12 cellular contexts compared by ENCODE assay signal in the genomic region with DNA sequence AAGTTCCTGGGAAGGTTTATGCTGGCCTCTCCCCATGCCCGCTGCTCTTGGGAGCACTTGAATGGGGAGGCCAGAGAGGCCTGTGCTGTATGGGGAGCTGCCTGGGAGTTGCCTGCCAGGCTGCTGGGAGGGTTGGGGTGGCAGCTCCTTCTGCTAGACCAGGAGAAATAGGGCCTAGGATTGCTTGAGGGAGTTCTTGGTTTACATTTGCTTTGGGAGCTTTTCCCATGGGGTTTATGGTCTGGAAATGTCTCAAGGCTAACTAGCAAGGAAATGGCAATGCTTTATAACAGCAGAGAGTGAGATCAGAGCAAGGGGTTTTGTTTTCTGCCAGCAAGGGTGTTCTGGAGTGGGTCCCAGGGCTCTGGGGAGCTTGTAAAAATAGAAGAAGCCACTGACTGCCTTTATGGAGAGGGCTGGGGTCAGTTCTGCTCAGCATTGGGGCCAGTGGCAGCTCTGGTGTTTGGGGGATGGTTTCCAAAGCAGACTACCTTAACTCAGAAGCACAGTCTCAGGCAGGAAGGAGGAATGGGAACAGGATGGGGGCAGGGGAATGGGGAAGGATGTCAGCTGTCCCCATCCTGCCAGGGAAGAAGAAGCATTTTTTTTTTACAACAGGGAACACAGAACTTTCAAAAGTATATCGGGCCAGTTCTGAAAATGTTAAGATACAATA. TPM values are rescaled to one million over a fixed set of nuclear protein-coding genes. Genes with fewer than 3 reads are reported as not detected.
A peak's percentile ranks its signal among the peaks of the same experiment; 100 is the strongest.
DNase-seq lines count a peak whose midpoint lies in the region; ATAC-seq, FAIRE-seq and TF ChIP-seq lines count a peak whose summit lies in the region.
"Had no signal": no experiment of that assay in that cellular context is flagged by ENCODE, and none has a peak within 500 bp of the region (broad histone marks: within the 10 kb centered on the region; RNA-seq: fewer than 3 reads in every experiment).

No MANE protein-coding gene starts in this region.

- H3K9me1 ChIP-seq in endothelial cell of umbilical vein (replicated peaks; ENCODE audit: control insufficient read depth, extremely low read depth, insufficient read depth, low read length), result no peaks in the 10 kb centered on the region

- FAIRE-seq in endothelial cell of umbilical vein (lab: Jason Lieb, UNC) (no peak), urothelium cell line (lab: Jason Lieb, UNC) (no peak)

- H3K79me2 ChIP-seq in endothelial cell of umbilical vein (ENCODE audit: control insufficient read depth, insufficient read depth, low read length), result no peaks in the 10 kb centered on the region

- TF ChIP-seq POLR2A in endothelial cell of umbilical vein (IDR thresholded peaks at IDR 0.05; ENCODE audit: low read depth, low read length), result no peak

- H3K27me3 ChIP-seq in endothelial cell of umbilical vein (ENCODE audit: control insufficient read depth in 2 of 2, insufficient read depth in 2 of 2, low read length in 2 of 2) (no peaks in the 10 kb centered on the region), mucosa of rectum (ENCODE audit: control insufficient read depth in 2 of 2, insufficient read depth in 2 of 2, low read length in 2 of 2) (no peaks in the 10 kb centered on the region), thoracic aorta (replicated peaks; ENCODE audit: insufficient read depth) (no peaks in the 10 kb centered on the region)

- no peak overlapping the region for H3K4me3 ChIP-seq in endothelial cell of umbilical vein (replicated peaks in 1 of 3; ENCODE audit: insufficient read depth in 1 of 3, low read depth in 1 of 3, low read length in 3 of 3)
- no peak overlapping the region for H3K4me3 ChIP-seq in mucosa of rectum (ENCODE audit: low read length in 2 of 2)
- no peak overlapping the region for H3K4me3 ChIP-seq in thoracic aorta
- H3K4me3 ChIP-seq: SK-N-MC had no signal

- no TSS peak for BruUV-seq in endothelial cell of umbilical vein (replicated peaks; lab: Mats Ljungman, UMichigan)

- peak overlapping the region; percentile 47 for H3K27ac ChIP-seq in endothelial cell of umbilical vein (ENCODE audit: insufficient read depth, low read depth, low read length)
- peak overlapping the region; percentile 56 to 69 for H3K27ac ChIP-seq in mucosa of rectum (ENCODE audit: low read depth in 2 of 2, low read length in 2 of 2)
- peak overlapping the region; percentile 76 to 80 for H3K27ac ChIP-seq in thoracic aorta
- H3K27ac ChIP-seq: SK-N-MC had no signal

- DNase-seq in RPMI7951 (ENCODE audit: low read depth) (peak; percentile 66), endothelial cell of umbilical vein (ENCODE audit: low read depth, low spot score) (peak; percentile 16), thoracic aorta (ENCODE audit: low spot score) (no peak), HT-29 (ENCODE audit: low spot score) (no peak), urothelium cell line (ENCODE audit: low spot score) (no peak)
- DNase-seq: activated CD8-positive, alpha-beta memory T cell treated with anti-CD3 and anti-CD28 coated beads, Interleukin-2, amount 50 U/mL, for 48 hours; effector CD4-positive, alpha-beta T cell; islet precursor cell; MM.1S had no signal

- POLR2A ChIA-PET in endothelial cell of umbilical vein (lab: Charles Lee), result no interaction called here

- intact Hi-C loops in endothelial cell of umbilical vein (cut with micrococcal nuclease), result loop anchor here (1.0 to 2.0 kb wide), 5 partner anchors 12 to 29 kb away; a partner anchor contains a TSS

- H3K9me3 ChIP-seq in endothelial cell of umbilical vein (replicated peaks; ENCODE audit: control insufficient read depth, insufficient read depth, low read length), result no peaks in the 10 kb centered on the region
- no peaks in the 10 kb centered on the region for H3K9me3 ChIP-seq in mucosa of rectum (ENCODE audit: control insufficient read depth in 2 of 2, low read length in 2 of 2)
- no peaks in the 10 kb centered on the region for H3K9me3 ChIP-seq in thoracic aorta

- H3K36me3 ChIP-seq in endothelial cell of umbilical vein (ENCODE audit: control insufficient read depth in 2 of 2, extremely low read depth in 1 of 2, insufficient read depth in 2 of 2, low read length in 2 of 2) (peaks cover 2 to 4% of the 10 kb centered on the region in 2 experiments), mucosa of rectum (ENCODE audit: control insufficient read depth in 2 of 2, insufficient read depth in 2 of 2, low read length in 2 of 2) (peaks cover 9 to 15% of the 10 kb centered on the region in 2 donors), thoracic aorta (no peaks in the 10 kb centered on the region)

- peak overlapping the region; percentile 3 for H3K9ac ChIP-seq in endothelial cell of umbilical vein (replicated peaks; ENCODE audit: extremely low read depth, insufficient read depth, low read length)
- H3K9ac ChIP-seq in mucosa of rectum (ENCODE audit: low read depth in 1 of 2, low read length in 2 of 2), result peak overlapping the region in 1 of 2 donors; percentile 39

- no peaks in the 10 kb centered on the region for H4K20me1 ChIP-seq in endothelial cell of umbilical vein (replicated peaks; ENCODE audit: control insufficient read depth, extremely low read depth, insufficient read depth, low read length)

- dilution Hi-C loops in endothelial cell of umbilical vein (cut with MboI; ENCODE audit: extremely low pct_ligation_motif_present, low sequenced_read_pairs), result no loop called here

- TF ChIP-seq CTCF in endothelial cell of umbilical vein (IDR thresholded peaks at IDR 0.05; ENCODE audit: extremely low read depth in 1 of 2, insufficient read depth in 1 of 2, low read depth in 1 of 2, low read length in 2 of 2) (no peak), thoracic aorta (IDR thresholded peaks at IDR 0.05) (no peak)

- no peak for ATAC-seq in thoracic aorta (ENCODE audit: insufficient number of reproducible peaks, low FRiP score, low read depth)
- no peak for ATAC-seq in HG02973 (IDR thresholded peaks at IDR 0.05; ENCODE audit: unreplicated experiment)

- H2AFZ ChIP-seq in endothelial cell of umbilical vein (ENCODE audit: low read depth, low read length), result no peak overlapping the region

- CTCF ChIA-PET in endothelial cell of umbilical vein (lab: Charles Lee), result interaction anchor here (0.8 to 2.9 kb wide), 5 partner anchors 13 to 33 kb away, joined by 4 to 11 read pairs (median 8); no protein-coding TSS in a partner anchor

- peaks cover 52% of the 10 kb centered on the region for H3K4me1 ChIP-seq in endothelial cell of umbilical vein (ENCODE audit: control insufficient read depth, extremely low read depth, insufficient read depth, low read length)
- peaks cover 15 to 30% of the 10 kb centered on the region in 2 donors for H3K4me1 ChIP-seq in mucosa of rectum (ENCODE audit: control insufficient read depth in 2 of 2, insufficient read depth in 2 of 2, low read length in 2 of 2)
- H3K4me1 ChIP-seq in thoracic aorta (ENCODE audit: control insufficient read depth in 1 of 2, low read depth in 2 of 2), result peaks cover 25 to 37% of the 10 kb centered on the region in 2 donors

- peak overlapping the region; percentile 13 for H3K4me2 ChIP-seq in endothelial cell of umbilical vein (ENCODE audit: insufficient read depth, low read length)

TF ChIP-seq in endothelial cell of umbilical vein, 7 proteins besides CTCF, POLR2A, EP300 and RAD21:
- TF ChIP-seq JUN (IDR thresholded peaks at IDR 0.05; ENCODE audit: borderline replicate concordance, insufficient read depth, insufficient read length, low read depth) (no peak), EZH2 (IDR thresholded peaks at IDR 0.05; ENCODE audit: borderline replicate concordance, low read depth, low read length, severe bottlenecking) (no peak), POLR2AphosphoS5 (IDR thresholded peaks at IDR 0.05; ENCODE audit: insufficient read depth, low read depth, low read length) (no peak), FOS (IDR thresholded peaks at IDR 0.05; ENCODE audit: borderline replicate concordance, insufficient read depth, low read length) (no peak), GATA2 (IDR thresholded peaks at IDR 0.05; ENCODE audit: insufficient read depth, insufficient read length, low read depth, low read length) (no peak), MYC (IDR thresholded peaks at IDR 0.05; ENCODE audit: low read depth, low read length) (no peak)
- TF ChIP-seq, protein P1, sequence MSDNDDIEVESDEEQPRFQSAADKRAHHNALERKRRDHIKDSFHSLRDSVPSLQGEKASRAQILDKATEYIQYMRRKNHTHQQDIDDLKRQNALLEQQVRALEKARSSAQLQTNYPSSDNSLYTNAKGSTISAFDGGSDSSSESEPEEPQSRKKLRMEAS (IDR thresholded peaks at IDR 0.05; ENCODE audit: insufficient read depth, insufficient read length), result no peak

RNA-seq across cellular contexts. Expression of a gene that starts 28.6 kb away (rescaled TPM):
- 23.1 and 29.2 TPM in 2 replicates for total RNA-seq in RPMI7951 (2014; rRNA removed; shearing (Covaris generic))
- total RNA-seq in endothelial cell of umbilical vein (78.4 and 100 TPM in 2 replicates), thoracic aorta (1 to 10 TPM; 4.7 to 9.9 TPM)
- polyA plus RNA-seq in endothelial cell of umbilical vein, result 166 and 189 TPM in 2 replicates
- polyA plus RNA-seq in endothelial cell of umbilical vein (2011; cell fraction: cytosol; rRNA removed), result 105 and 118 TPM in 2 replicates
- polyA plus RNA-seq in endothelial cell of umbilical vein (2011; cell fraction: nucleus; rRNA removed), result 69.7 and 75.3 TPM in 2 replicates
- 50.5 and 94.9 TPM in 2 replicates for polyA plus RNA-seq in endothelial cell of umbilical vein (2012)
- polyA minus RNA-seq in endothelial cell of umbilical vein, result 120 and 174 TPM in 2 replicates
- polyA minus RNA-seq in endothelial cell of umbilical vein (2011; cell fraction: cytosol; rRNA and poly(A)+ RNA removed), result 10.7 TPM
- 50.8 and 57.3 TPM in 2 replicates for polyA minus RNA-seq in endothelial cell of umbilical vein (2011; cell fraction: nucleus; rRNA and poly(A)+ RNA removed)
- 103 and 115 TPM in 2 replicates for total RNA-seq in HT-29 (2014; rRNA removed; shearing (Covaris generic))

Comparison
In these comparisons a context has a peak if more than half of its experiments do, and no peak if none do; other contexts are left out.
1. DNase-seq: peak in RPMI7951 (single experiment) and endothelial cell of umbilical vein (single experiment); none in thoracic aorta (single experiment), HT-29 (single experiment) and urothelium cell line (single experiment).
2. Peak in every context shown above with its lines, with median percentiles within 50 percentile points of each other: H3K27ac ChIP-seq.